In genomic region chr14:69663322-69663686, GRCh38 we compare ENCODE assay signal across 1 cellular context.
TF ChIP-seq lines count a peak whose summit lies in the region.

No MANE protein-coding gene starts in this region.

TF ChIP-seq in HepG2, 621 proteins besides CTCF, POLR2A, EP300 and RAD21:
- TF ChIP-seq POGK (CRISPR knock-in tag; conservative IDR thresholded peaks at IDR 0.05) = no peak
- no peak for TF ChIP-seq ZNF441 (CRISPR knock-in tag; IDR thresholded peaks at IDR 0.05; ENCODE audit: borderline replicate concordance)
- TF ChIP-seq ZNF281 (CRISPR knock-in tag; IDR thresholded peaks at IDR 0.05; ENCODE audit: borderline replicate concordance) = no peak
- no peak for TF ChIP-seq ZNF574 (CRISPR knock-in tag; IDR thresholded peaks at IDR 0.05)
